8 cellular contexts compared by ENCODE assay signal in genomic region chr17:50864747-50865059, GRCh38. TPM values are rescaled to one million over a fixed set of nuclear protein-coding genes. Genes with fewer than 3 reads are reported as not detected.
DNase-seq lines count a peak whose midpoint lies in the region; ATAC-seq and TF ChIP-seq lines count a peak whose summit lies in the region.

No MANE protein-coding gene starts in this region.

- no peaks in the 10 kb centered on the region for H3K9me3 ChIP-seq in skeletal muscle satellite cell (replicated peaks; ENCODE audit: low read length)

- peak overlapping the region; percentile 93 for H3K4me2 ChIP-seq in skeletal muscle satellite cell (ENCODE audit: low read length)

- H3K36me3 ChIP-seq in H7 (replicated peaks; ENCODE audit: control insufficient read depth, insufficient read depth, low read length) (peaks cover 9% of the 10 kb centered on the region), skeletal muscle satellite cell (ENCODE audit: insufficient read depth, low read length) (peaks cover 27% of the 10 kb centered on the region)

- peak overlapping the region; percentile 57 for H3K27ac ChIP-seq in foreskin keratinocyte

- DNase-seq in H7: no peak
- no peak for DNase-seq in foreskin keratinocyte
- no peak for DNase-seq in GOT3 (lab: John Stamatoyannopoulos, UW)
- DNase-seq in AG08396 (ENCODE audit: low spot score): no peak

- peak overlapping the region; percentile 83 for H3K4me3 ChIP-seq in H7 (ENCODE audit: insufficient read depth, low read depth, low read length)
- H3K4me3 ChIP-seq in WI38 (ENCODE audit: low read depth, low read length): peak overlapping the region; percentile 78
- peak overlapping the region; percentile 98 for H3K4me3 ChIP-seq in skeletal muscle satellite cell (ENCODE audit: low read length)

- no peak for TF ChIP-seq CTCF in WI38 (IDR thresholded peaks at IDR 0.05; ENCODE audit: low read depth, low read length)
- no peak for TF ChIP-seq CTCF in foreskin keratinocyte (conservative IDR thresholded peaks at IDR 0.05)

- peak overlapping the region; percentile 96 for H3K9ac ChIP-seq in skeletal muscle satellite cell (ENCODE audit: low read depth, low read length)

- H3K4me1 ChIP-seq in foreskin keratinocyte (peaks cover 22% of the 10 kb centered on the region), skeletal muscle satellite cell (ENCODE audit: control insufficient read depth, insufficient read depth, low read length) (peaks cover 35% of the 10 kb centered on the region)

- no peaks in the 10 kb centered on the region for H3K27me3 ChIP-seq in H7 (ENCODE audit: control insufficient read depth, insufficient read depth, low read length)
- H3K27me3 ChIP-seq in foreskin keratinocyte: no peaks in the 10 kb centered on the region
- no peaks in the 10 kb centered on the region for H3K27me3 ChIP-seq in skeletal muscle satellite cell (ENCODE audit: control insufficient read depth, insufficient read depth, low read length)

- ATAC-seq in foreskin keratinocyte (no peak), HG03139 (IDR thresholded peaks at IDR 0.05; ENCODE audit: unreplicated experiment) (no peak), HG02840 (IDR thresholded peaks at IDR 0.05; ENCODE audit: low FRiP score, unreplicated experiment) (no peak)

RNA-seq across cellular contexts. Expression of gene TOB1, which starts 1.5 kb away (rescaled TPM):
- 5.2 and 8.6 TPM in 2 replicates for total RNA-seq in H7 (2014; rRNA removed; shearing (Covaris generic))
- total RNA-seq in foreskin keratinocyte: 45.2 and 49.1 TPM in 2 replicates
- 31.7 and 35.3 TPM in 2 replicates for polyA plus RNA-seq in foreskin keratinocyte
- total RNA-seq in skeletal muscle satellite cell (2012; rRNA removed): 4.6 and 6.3 TPM in 2 replicates

RNA-seq across cellular contexts. Expression of gene WFIKKN2, which starts 29.3 kb away (rescaled TPM):
- total RNA-seq in H7 (2014; rRNA removed; shearing (Covaris generic)): not detected in 2 replicates
- total RNA-seq in foreskin keratinocyte: not detected in 2 replicates
- polyA plus RNA-seq in foreskin keratinocyte: not detected in 2 replicates
- total RNA-seq in skeletal muscle satellite cell (2012; rRNA removed): not detected in 2 replicates
